In the genomic region with DNA sequence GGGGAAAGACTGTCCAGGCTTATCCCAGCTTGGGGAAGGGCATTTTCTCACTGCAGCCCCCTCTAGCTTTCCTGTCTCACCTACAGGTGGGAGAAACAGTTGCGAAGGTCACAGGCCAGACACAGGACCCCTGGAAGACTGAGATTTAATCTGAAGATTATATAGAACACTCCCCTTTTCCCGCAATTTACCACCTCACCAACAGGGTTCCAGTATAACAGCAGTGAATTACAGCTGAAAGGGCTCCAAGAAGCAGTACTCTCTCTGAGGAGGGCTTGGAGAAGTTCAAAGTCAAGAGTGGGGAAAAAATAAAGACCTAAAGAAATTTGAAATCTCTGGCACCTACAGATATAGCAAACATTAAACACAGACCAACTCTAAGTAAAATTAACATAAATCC, we compare ENCODE assay signal across 30 cellular contexts.
"Had no signal": no experiment of that assay in that cellular context is flagged by ENCODE, and none has a peak within 500 bp of the region (broad histone marks: within the 10 kb centered on the region; RNA-seq: fewer than 3 reads in every experiment).

No MANE protein-coding gene starts in this region.

- H3K4me1 Mint-ChIP-seq: activated CD4-positive, alpha-beta T cell treated with anti-CD3 and anti-CD28 coated beads, Interleukin-2, amount 10 ng/mL, durations not matched to agents 24 days and 14 days; activated naive CD4-positive, alpha-beta T cell treated with anti-CD3 and anti-CD28 coated beads, Interleukin-2, amount 50 U/mL, for 24 hours; activated naive CD8-positive, alpha-beta T cell treated with anti-CD3 and anti-CD28 coated beads, Interleukin-2, amount 10 ng/mL, durations not matched to agents 7 days and 5 days; activated T-helper 17 cell treated with anti-CD3 and anti-CD28 coated beads, Interleukin-2, amount 50 U/mL, for 72 hours; central memory CD8-positive, alpha-beta T cell had no signal

- H3K9me3 Mint-ChIP-seq: activated CD4-positive, alpha-beta T cell treated with anti-CD3 and anti-CD28 coated beads, Interleukin-2, amount 10 ng/mL, durations not matched to agents 24 days and 14 days had no signal

- H3K36me3 Mint-ChIP-seq: activated naive CD8-positive, alpha-beta T cell treated with anti-CD3 and anti-CD28 coated beads, Interleukin-2, amount 10 ng/mL, durations not matched to agents 7 days and 5 days had no signal

- H3K27me3 ChIP-seq: ascending aorta, cardiac muscle cell, SJCRH30 had no signal

- H3K4me3 Mint-ChIP-seq: activated CD4-positive, alpha-beta T cell treated with anti-CD3 and anti-CD28 coated beads, Interleukin-2, amount 10 ng/mL, durations not matched to agents 24 days and 14 days; activated CD8-positive, alpha-beta T cell treated with anti-CD3 and anti-CD28 coated beads for 36 hours; activated naive CD4-positive, alpha-beta T cell treated with anti-CD3 and anti-CD28 coated beads, Interleukin-2, amount 50 U/mL, for 24 hours; activated naive CD8-positive, alpha-beta T cell treated with anti-CD3 and anti-CD28 coated beads, Interleukin-2, amount 10 ng/mL, durations not matched to agents 7 days and 5 days; activated T-cell treated with anti-CD3 and anti-CD28 coated beads, Interleukin-2, amount 50 U/mL, for 72 hours; activated T-helper 17 cell treated with anti-CD3 and anti-CD28 coated beads, Interleukin-2, amount 50 U/mL, for 72 hours; central memory CD8-positive, alpha-beta T cell had no signal

- ATAC-seq: activated CD8-positive, alpha-beta T cell treated with anti-CD3 and anti-CD28 coated beads for 36 hours; activated T-cell treated with anti-CD3 and anti-CD28 coated beads, Interleukin-2, amount 50 U/mL, for 72 hours; activated T-helper 17 cell treated with anti-CD3 and anti-CD28 coated beads, Interleukin-2, amount 50 U/mL, for 72 hours; Panc1 had no signal

- DNase-seq: activated CD4-positive, alpha-beta T cell treated with anti-CD3 and anti-CD28 coated beads, Interleukin-2, amount 10 ng/mL, durations not matched to agents 24 days and 14 days; activated CD4-positive, alpha-beta T cell treated with anti-CD3 and anti-CD28 coated beads, Interleukin-2, amount 50 U/mL, for 4 hours; activated CD8-positive, alpha-beta T cell treated with anti-CD3 and anti-CD28 coated beads for 36 hours; activated effector memory CD4-positive, alpha-beta T cell treated with anti-CD3 and anti-CD28 coated beads, Interleukin-2, amount 50 U/mL, for 16 hours; activated naive CD4-positive, alpha-beta T cell; activated naive CD8-positive, alpha-beta T cell treated with anti-CD3 and anti-CD28 coated beads, Interleukin-2, amount 10 ng/mL, durations not matched to agents 7 days and 5 days; activated T-cell treated with anti-CD3 and anti-CD28 coated beads, Interleukin-2, amount 50 U/mL, for 1 hour; activated T-cell treated with anti-CD3 and anti-CD28 coated beads, Interleukin-2, amount 50 U/mL, for 72 hours; amygdala; NCI-H1105; NCI-H1417 treated with DMSO at 0.1 percent for 48 hours; NCI-H187 treated with DMSO at 0.1 percent for 48 hours; NCI-H2081; NCI-H2171 treated with DMSO at 0.1 percent for 48 hours; NCI-H2227 treated with DMSO at 0.1 percent for 48 hours; NCI-H446; NCI-H510A treated with DMSO at 0.1 percent for 48 hours; NCI-H526 treated with DMSO at 0.1 percent for 48 hours; NCI-H774; SHP77; SJCRH30; T1000; WERI-Rb-1 had no signal

- H3K27ac Mint-ChIP-seq: activated CD4-positive, alpha-beta T cell treated with anti-CD3 and anti-CD28 coated beads, Interleukin-2, amount 10 ng/mL, durations not matched to agents 24 days and 14 days; activated CD8-positive, alpha-beta T cell treated with anti-CD3 and anti-CD28 coated beads for 36 hours; activated naive CD4-positive, alpha-beta T cell treated with anti-CD3 and anti-CD28 coated beads, Interleukin-2, amount 50 U/mL, for 24 hours; activated naive CD8-positive, alpha-beta T cell treated with anti-CD3 and anti-CD28 coated beads, Interleukin-2, amount 10 ng/mL, durations not matched to agents 7 days and 5 days; activated T-cell treated with anti-CD3 and anti-CD28 coated beads, Interleukin-2, amount 50 U/mL, for 72 hours; activated T-helper 17 cell treated with anti-CD3 and anti-CD28 coated beads, Interleukin-2, amount 50 U/mL, for 72 hours had no signal

- H3K27ac ChIP-seq: ascending aorta, cardiac muscle cell, SJCRH30, SK-N-MC, WERI-Rb-1 had no signal

- H3K4me3 ChIP-seq: ascending aorta, cardiac muscle cell, SJCRH30, SK-N-MC had no signal

- H3K36me3 ChIP-seq: ascending aorta, cardiac muscle cell, SJCRH30, WERI-Rb-1 had no signal
